ENCODE assay signal across 8 cellular contexts in the genomic region with DNA sequence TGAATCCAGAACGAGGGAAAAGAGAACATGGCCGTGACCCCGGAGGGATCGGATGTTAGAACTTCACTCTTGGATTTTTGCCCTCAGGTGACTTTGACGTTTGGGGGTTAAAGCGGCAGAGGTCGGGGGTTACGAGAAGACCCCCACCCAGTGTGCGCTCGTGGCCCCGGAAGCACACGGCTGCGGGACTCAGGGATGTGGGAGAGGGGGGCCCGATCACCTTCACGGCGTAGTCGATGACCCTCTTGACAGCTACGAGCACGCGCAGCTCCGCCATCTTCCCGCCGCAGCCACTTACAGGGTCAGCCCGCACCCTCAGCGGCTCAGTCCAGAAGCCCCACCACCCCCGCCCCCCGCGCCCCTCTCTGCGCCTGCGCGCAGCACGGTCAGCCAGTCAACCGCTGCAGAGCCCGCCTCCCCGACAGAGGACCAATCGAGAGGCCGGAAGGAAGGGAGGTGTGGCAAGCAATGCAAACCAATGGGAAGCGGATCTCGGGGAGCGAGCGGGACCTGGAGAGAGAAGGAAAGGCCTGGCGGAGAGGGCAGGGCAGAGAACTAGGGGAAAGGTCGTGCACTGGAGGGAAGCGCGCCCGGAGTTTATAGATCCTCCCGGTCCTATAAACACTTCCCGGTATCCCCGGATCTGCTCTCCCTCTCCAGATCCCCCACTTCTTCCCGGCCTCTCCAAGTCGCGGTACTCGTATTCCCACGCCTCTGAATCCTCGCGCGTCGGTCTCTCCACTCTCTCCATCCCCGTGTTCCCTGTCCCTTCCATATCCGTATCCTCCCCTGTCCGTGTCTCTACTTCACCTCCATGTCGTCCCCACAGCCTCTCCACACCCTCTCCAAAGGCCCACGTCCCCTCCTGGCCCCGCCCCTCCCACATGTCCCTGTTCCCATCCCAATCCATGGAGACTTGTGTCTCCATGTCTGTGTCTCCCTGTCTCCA.
A peak's percentile ranks its signal among the peaks of the same experiment; 100 is the strongest.
DNase-seq lines count a peak whose midpoint lies in the region; ATAC-seq and TF ChIP-seq lines count a peak whose summit lies in the region.

A gene (minus strand): TSS at position 339 of the 949 bp plus-strand sequence. CDS start 62 bp downstream, at position 277.

- DNase-seq in AG09309 (ENCODE audit: low read depth) (peak; percentile 88), OCI-M2 (lab: John Stamatoyannopoulos, UW; ENCODE audit: unreplicated experiment) (peak; percentile 76), activated T-cell treated with anti-CD3 and anti-CD28 coated beads for 24 hours (ENCODE audit: low read depth) (peak; percentile 92), epidermal melanocyte (ENCODE audit: insufficient read length, low spot score) (peak; percentile 81), middle frontal gyrus (ENCODE audit: extremely low spot score, low spot score) (peak; percentile 96)
- DNase-seq in stimulated activated CD8-positive, alpha-beta memory T cell treated with anti-CD3 and anti-CD28 coated beads, Interleukin-15, amount 100 ng/mL, for 48 hours (ENCODE audit: low read depth in 2 of 2), result peak; percentile 93 to 95

- peak within 1 kb of the TSS; percentile 85 for H3K4me3 ChIP-seq in AG09309 (ENCODE audit: control insufficient read depth, low read depth, low read length)

- ATAC-seq in GM19035 (IDR thresholded peaks at IDR 0.05; ENCODE audit: unreplicated experiment) (peak; percentile 48), HG03469 (IDR thresholded peaks at IDR 0.05; ENCODE audit: unreplicated experiment) (peak; percentile 27)

- no peak for TF ChIP-seq CTCF in AG09309 (IDR thresholded peaks at IDR 0.05; ENCODE audit: control insufficient read depth, insufficient read depth, low read depth, low read length, missing control alignments)

Comparison
In these comparisons a context has a peak if more than half of its experiments do, and no peak if none do; other contexts are left out.
1. Peak in every context shown above with its lines: DNase-seq, ATAC-seq and H3K4me3 ChIP-seq.